12 cellular contexts compared by ENCODE assay signal in genomic region chr6:46421939-46422338, GRCh38.
"Had no signal": no experiment of that assay in that cellular context is flagged by ENCODE, and none has a peak within 500 bp of the region (broad histone marks: within the 10 kb centered on the region; RNA-seq: fewer than 3 reads in every experiment).

No MANE protein-coding gene starts in this region.

- DNase-seq: activated naive CD4-positive, alpha-beta T cell treated with anti-CD3 and anti-CD28 coated beads, Interleukin-2, amount 10 ng/mL, durations not matched to agents 7 days and 5 days; activated T-cell treated with anti-CD3 and anti-CD28 coated beads, Interleukin-2, amount 50 U/mL, for 1 hour; left colon; mammary epithelial cell; naive thymus-derived CD4-positive, alpha-beta T cell; small intestine; stimulated activated CD4-positive, alpha-beta T cell treated with anti-CD3 and anti-CD28 coated beads, Interleukin-4, amount 100 ng/mL, for 4 hours; stimulated activated CD8-positive, alpha-beta memory T cell treated with anti-CD3 and anti-CD28 coated beads, Interleukin-4, amount 100 ng/mL, for 48 hours; stimulated activated naive CD8-positive, alpha-beta T cell treated with anti-CD3 and anti-CD28 coated beads, Interleukin-15, Interleukin-2, amounts not matched to agents 100 U/mL and 50 U/mL, for 24 hours; upper lobe of left lung had no signal

- H3K27me3 ChIP-seq: neutrophil, upper lobe of left lung had no signal

- H3K4me1 ChIP-seq: upper lobe of left lung had no signal

- ATAC-seq: activated CD4-positive, CD25-positive, alpha-beta regulatory T cell treated with anti-CD3 and anti-CD28 coated beads, Interleukin-2, amount 50 U/mL, for 24 hours; left colon; naive thymus-derived CD4-positive, alpha-beta T cell; stimulated activated naive CD8-positive, alpha-beta T cell treated with anti-CD3 and anti-CD28 coated beads, Interleukin-15, Interleukin-2, amounts not matched to agents 100 U/mL and 50 U/mL, for 24 hours had no signal

- H3K36me3 ChIP-seq: neutrophil, upper lobe of left lung had no signal

- H3K27ac ChIP-seq: neutrophil, upper lobe of left lung had no signal

- H3K4me3 ChIP-seq: upper lobe of left lung had no signal

- H3K9me3 ChIP-seq: neutrophil, upper lobe of left lung had no signal
